ENCODE assay signal across 21 cellular contexts in the genomic region with DNA sequence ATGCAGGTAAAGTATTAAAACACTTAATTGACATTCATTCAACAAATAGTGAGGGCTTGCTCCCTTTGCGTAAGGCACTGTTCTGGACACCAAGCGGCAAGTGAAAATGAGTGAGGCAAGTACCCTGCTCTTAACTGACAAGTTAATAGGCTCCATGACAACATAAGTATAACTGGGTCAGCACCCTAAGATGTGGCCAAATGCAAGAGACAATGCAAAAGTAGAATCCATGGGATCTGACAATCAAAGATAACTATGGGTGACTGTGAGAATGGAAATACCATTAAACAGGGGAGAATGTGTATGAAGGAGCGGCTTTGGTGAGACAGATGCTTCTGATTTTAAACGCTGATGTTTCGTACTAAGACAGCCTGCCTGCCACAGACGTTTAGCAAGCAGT.
"Had no signal": no experiment of that assay in that cellular context is flagged by ENCODE, and none has a peak within 500 bp of the region (broad histone marks: within the 10 kb centered on the region; RNA-seq: fewer than 3 reads in every experiment).

No MANE protein-coding gene starts in this region.

- ATAC-seq: T-cell had no signal

- DNase-seq: Karpas-422, KBM-7, MM.1S, NCI-H1092 treated with DMSO at 0.1 percent for 48 hours, NCI-H1436, NCI-H187, NCI-H2029, NCI-H2081 treated with DMSO at 0.1 percent for 48 hours, NCI-H226, NCI-H446, NCI-H510A, NCI-H524 treated with DMSO at 0.1 percent for 48 hours, NCI-H774, Right ventricle myocardium superior, RPMI8226, SIG-M5, SW 1271, T-cell had no signal

- H3K9me3 Mint-ChIP-seq: T-cell had no signal

- H3K27ac ChIP-seq: SJSA1, SK-N-MC had no signal

- H3K36me3 Mint-ChIP-seq: T-cell had no signal

- FAIRE-seq: RCC 7860 had no signal

- H3K4me1 Mint-ChIP-seq: T-cell had no signal

- H3K4me3 Mint-ChIP-seq: T-cell had no signal

- H3K27ac Mint-ChIP-seq: T-cell had no signal
